In genomic region chr1:1135339-1136111, GRCh38 we compare ENCODE assay signal across 17 cellular contexts. TPM values are rescaled to one million over a fixed set of nuclear protein-coding genes. Genes with fewer than 3 reads are reported as not detected.
DNase-seq lines count a peak whose midpoint lies in the region; ATAC-seq, FAIRE-seq and TF ChIP-seq lines count a peak whose summit lies in the region.
"Had no signal": no experiment of that assay in that cellular context is flagged by ENCODE, and none has a peak within 500 bp of the region (broad histone marks: within the 10 kb centered on the region; RNA-seq: fewer than 3 reads in every experiment).

No MANE protein-coding gene starts in this region.

- H3K79me2 ChIP-seq in GM12878 (ENCODE audit: control insufficient read depth, insufficient read depth, low read length), result no peaks in the 10 kb centered on the region

- no peak overlapping the region for H2AFZ ChIP-seq in GM12878 (ENCODE audit: control insufficient read depth, low read depth, low read length)

- no peaks in the 10 kb centered on the region for H3K36me3 Mint-ChIP-seq in CD4-positive, CD25-positive, alpha-beta regulatory T cell
- H3K36me3 Mint-ChIP-seq: activated naive CD4-positive, alpha-beta T cell treated with anti-CD3 and anti-CD28 coated beads, Interleukin-2, amount 50 U/mL, for 72 hours had no signal

- no peak for ATAC-seq in CD4-positive, CD25-positive, alpha-beta regulatory T cell (ENCODE audit: low read depth in 2 of 2)
- ATAC-seq in GM12878 (no peak), GM21786 (IDR thresholded peaks at IDR 0.05; ENCODE audit: unreplicated experiment) (no peak), GM18907 (IDR thresholded peaks at IDR 0.05; ENCODE audit: unreplicated experiment) (no peak)
- ATAC-seq: activated naive CD4-positive, alpha-beta T cell treated with anti-CD3 and anti-CD28 coated beads, Interleukin-2, amount 50 U/mL, for 72 hours had no signal

- no peak for TF ChIP-seq POLR2A in GM12878 (IDR thresholded peaks at IDR 0.05; ENCODE audit: low read depth, low read length)

- RAD21 ChIA-PET in GM12878 (lab: Charles Lee; ENCODE audit: unreplicated experiment), result interaction anchor here (2.2 kb wide), 1 partner anchor 13 kb away, joined by 9 read pairs; no protein-coding TSS in a partner anchor

- H3K4me3 ChIP-seq in CD4-positive, CD25-positive, alpha-beta regulatory T cell (ENCODE audit: low read depth, low read length), result no peak overlapping the region
- no peak overlapping the region for H3K4me3 ChIP-seq in GM12878
- no peak overlapping the region for H3K4me3 ChIP-seq in mucosa of stomach (ENCODE audit: low read length)
- H3K4me3 ChIP-seq: heart left ventricle had no signal

- H3K9ac ChIP-seq in GM12878 (ENCODE audit: control insufficient read depth, insufficient read depth, low read length) (no peak overlapping the region), mucosa of stomach (ENCODE audit: low read length) (peak overlapping the region; percentile 64)

- intact Hi-C loops in GM12878 (cut with micrococcal nuclease; ENCODE audit: unreplicated experiment), result no loop called here

- H3K36me3 ChIP-seq in CD4-positive, CD25-positive, alpha-beta regulatory T cell (ENCODE audit: control insufficient read depth, insufficient read depth, low read length), result no peaks in the 10 kb centered on the region
- no peaks in the 10 kb centered on the region for H3K36me3 ChIP-seq in GM12878 (ENCODE audit: control insufficient read depth in 2 of 2, insufficient read depth in 2 of 2, low read length in 1 of 2)
- no peaks in the 10 kb centered on the region for H3K36me3 ChIP-seq in mucosa of stomach (ENCODE audit: control insufficient read depth, insufficient read depth, low read length)
- H3K36me3 ChIP-seq: heart left ventricle, upper lobe of left lung had no signal

- H4K20me1 ChIP-seq in GM12878 (ENCODE audit: control insufficient read depth, insufficient read depth), result no peaks in the 10 kb centered on the region

- POLR2A ChIA-PET in GM12878 (lab: Charles Lee), result interaction anchor here (0.6 to 1.7 kb wide), 3 partner anchors 13 to 134 kb away, joined by 3 to 5 read pairs (median 4); no protein-coding TSS in a partner anchor

- no peaks in the 10 kb centered on the region for H3K27me3 Mint-ChIP-seq in CD4-positive, CD25-positive, alpha-beta regulatory T cell

- no peak for FAIRE-seq in GM12878 (lab: Jason Lieb, UNC)

- peaks cover 23% of the 10 kb centered on the region for H3K4me1 ChIP-seq in CD4-positive, CD25-positive, alpha-beta regulatory T cell (ENCODE audit: control insufficient read depth, insufficient read depth, low read length, poor library complexity, severe bottlenecking)
- peaks cover 10% of the 10 kb centered on the region for H3K4me1 ChIP-seq in GM12878 (ENCODE audit: control insufficient read depth, insufficient read depth, low read length)
- peaks cover 65% of the 10 kb centered on the region for H3K4me1 ChIP-seq in mucosa of stomach (ENCODE audit: control insufficient read depth, insufficient read depth, low read length)

- SMC1A ChIA-PET in GM12878 (lab: Charles Lee; ENCODE audit: uncharacterized antibody, unreplicated experiment), result no interaction called here

- no peak overlapping the region for H3K27ac Mint-ChIP-seq in CD4-positive, CD25-positive, alpha-beta regulatory T cell

- no peak for TF ChIP-seq RAD21 in GM12878 (IDR thresholded peaks at IDR 0.05; ENCODE audit: insufficient read depth, low read depth, low read length)

- no TSS peak for BruUV-seq in GM12878 (replicated peaks; lab: Mats Ljungman, UMichigan)

- CTCF ChIA-PET in GM12878 (lab: Yijun Ruan, JAX), result interaction anchor here (1.4 to 1.9 kb wide), 2 partner anchors 13 to 115 kb away, joined by 5 to 8 read pairs; no protein-coding TSS in a partner anchor

- no peak for TF ChIP-seq CTCF in GM12878 (IDR thresholded peaks at IDR 0.05 in 2 of 3, conservative IDR thresholded peaks at IDR 0.05 in 1 of 3; ENCODE audit: control insufficient read depth in 2 of 3, extremely low read depth in 1 of 3, insufficient read depth in 1 of 3, low read depth in 3 of 3, low read length in 3 of 3)

- H3K4me3 Mint-ChIP-seq in CD4-positive, CD25-positive, alpha-beta regulatory T cell, result peak overlapping the region; percentile 8 to 81 (median 44)

- no peaks in the 10 kb centered on the region for H3K9me3 ChIP-seq in CD4-positive, CD25-positive, alpha-beta regulatory T cell (ENCODE audit: control insufficient read depth in 2 of 2, low read length in 2 of 2)
- no peaks in the 10 kb centered on the region for H3K9me3 ChIP-seq in GM12878 (replicated peaks; ENCODE audit: control insufficient read depth, insufficient read depth, low read length)
- H3K9me3 ChIP-seq in mucosa of stomach (ENCODE audit: control insufficient read depth, low read length), result no peaks in the 10 kb centered on the region
- H3K9me3 ChIP-seq: heart left ventricle, upper lobe of left lung had no signal

- TF ChIP-seq EP300 in GM12878 (IDR thresholded peaks at IDR 0.05; ENCODE audit: borderline replicate concordance in 1 of 2, control insufficient read depth in 1 of 2, low read depth in 2 of 2, low read length in 2 of 2), result no peak

- no peaks in the 10 kb centered on the region for H3K27me3 ChIP-seq in CD4-positive, CD25-positive, alpha-beta regulatory T cell (ENCODE audit: control insufficient read depth, insufficient read depth, low read length)
- H3K27me3 ChIP-seq in GM12878 (replicated peaks in 1 of 2; ENCODE audit: control insufficient read depth in 2 of 2, insufficient read depth in 2 of 2, low read length in 1 of 2) (no peaks in the 10 kb centered on the region), mucosa of stomach (ENCODE audit: control insufficient read depth, insufficient read depth, low read length) (no peaks in the 10 kb centered on the region)

- no peak overlapping the region for H3K4me2 ChIP-seq in GM12878 (ENCODE audit: control insufficient read depth, insufficient read depth)

- no peak overlapping the region for H3K27ac ChIP-seq in CD4-positive, CD25-positive, alpha-beta regulatory T cell (ENCODE audit: insufficient read depth, low read length, poor library complexity, severe bottlenecking)
- H3K27ac ChIP-seq in GM12878 (ENCODE audit: control insufficient read depth, insufficient read depth), result no peak overlapping the region

- H3K4me1 Mint-ChIP-seq in CD4-positive, CD25-positive, alpha-beta regulatory T cell, result peaks cover 0 to 17% (median 7%) of the 10 kb centered on the region in 4 donors

- H3K9me3 Mint-ChIP-seq in CD4-positive, CD25-positive, alpha-beta regulatory T cell, result peaks cover 0 to 2% (median 0%) of the 10 kb centered on the region in 7 donors
- H3K9me3 Mint-ChIP-seq: activated naive CD4-positive, alpha-beta T cell treated with anti-CD3 and anti-CD28 coated beads, Interleukin-2, amount 50 U/mL, for 72 hours had no signal

- 60% methylated on average over 20 of the region's 20 CpGs for WGBS in GM12878 (ENCODE audit: insufficient coverage, insufficient replicate concordance, low lambda C conversion rate, missing lambda C conversion rate)

- DNase-seq in CD4-positive, CD25-positive, alpha-beta regulatory T cell, result no peak
- DNase-seq in ELR (ENCODE audit: low read depth) (peak; percentile 19), GM12878 (ENCODE audit: low read depth, low spot score) (no peak), activated T-cell treated with anti-CD3 and anti-CD28 coated beads for 4 hours (no peak)
- DNase-seq: GF-D8; kidney glomerular epithelial cell; stimulated activated CD4-positive, alpha-beta T cell treated with anti-CD3 and anti-CD28 coated beads, Interleukin-2, amount 100 ng/mL, for 48 hours had no signal

- in situ Hi-C loops in GM12878 (cut with MboI), result no loop called here

TF ChIP-seq in GM12878, 131 proteins besides CTCF, POLR2A, EP300 and RAD21:
- TF ChIP-seq TAF1 (IDR thresholded peaks at IDR 0.05; ENCODE audit: borderline replicate concordance, low read depth, low read length) (no peak), BMI1 (IDR thresholded peaks at IDR 0.05; ENCODE audit: borderline replicate concordance) (peak; percentile 50; the same call in 1 of the 2 replicates)

RNA-seq across cellular contexts. Expression of gene C1orf159, which starts 19.6 kb away (rescaled TPM):
- 20.0 TPM for total RNA-seq in CD4-positive, CD25-positive, alpha-beta regulatory T cell
- 1 to 10 TPM; 3.0 to 6.3 (median 4.7) TPM for polyA plus RNA-seq in CD4-positive, CD25-positive, alpha-beta regulatory T cell
- 49.9 and 52.4 TPM in 2 replicates for total RNA-seq in GM12878 (2013; cell fraction: nucleolus; rRNA removed)
- total RNA-seq in GM12878 (2014; rRNA removed) (12.2 and 16.8 TPM in 2 replicates), GM12878 (2014; rRNA removed; fragmentation: Illumina TruSeq; extraction: Trizol) (2.3 and 3.0 TPM in 2 replicates), GM12878 (2021) (15.5 and 18.7 TPM in 2 replicates)
- 3.3 TPM for polyA plus RNA-seq in GM12878 (2011; ENCODE audit: low read depth)
- polyA plus RNA-seq in GM12878 (2011; rRNA removed) (1.9 and 5.1 TPM in 2 replicates), GM12878 (2014; fragmentation: Illumina TruSeq; extraction: Trizol) (0.24 and 1.3 TPM in 2 replicates), GM12878 (2014; fragmentation: Nextera tagmentation; extraction: Ambion mirVana) (under 1 TPM; 0.11 to 0.44 TPM), GM12878 (2014; rRNA removed) (23.4 TPM in 2 replicates), GM12878 (2016; fragmentation: Nextera tagmentation; extraction: Ambion mirVana) (10 to 100 TPM; 10.9 to 12.1 TPM)
- polyA plus RNA-seq in GM12878 (2011; cell fraction: cytosol; rRNA removed), result 7.7 and 14.7 TPM in 2 replicates
- 75.7 and 94.5 TPM in 2 replicates for polyA plus RNA-seq in GM12878 (2011; cell fraction: nucleus; rRNA removed)
- 8.7 and 10.2 TPM in 2 replicates for polyA plus RNA-seq in GM12878 (2012)
- 2.0 and 6.2 TPM in 2 replicates for polyA minus RNA-seq in GM12878 (2011; rRNA and poly(A)+ RNA removed)
- 4.1 and 5.5 TPM in 2 replicates for polyA minus RNA-seq in GM12878 (2011; cell fraction: cytosol; rRNA and poly(A)+ RNA removed)
- polyA minus RNA-seq in GM12878 (2011; cell fraction: nucleus; rRNA and poly(A)+ RNA removed), result 12.5 and 19.2 TPM in 2 replicates

RNA-seq across cellular contexts. Expression of gene TTLL10, which starts 38.2 kb away (rescaled TPM):
- not detected for total RNA-seq in CD4-positive, CD25-positive, alpha-beta regulatory T cell
- not detected for polyA plus RNA-seq in CD4-positive, CD25-positive, alpha-beta regulatory T cell
- not detected in 2 replicates for total RNA-seq in GM12878 (2013; cell fraction: nucleolus; rRNA removed)
- total RNA-seq in GM12878 (2014; rRNA removed) (not detected in 2 replicates), GM12878 (2014; rRNA removed; fragmentation: Illumina TruSeq; extraction: Trizol) (not detected in 2 replicates), GM12878 (2021) (not detected in 2 replicates)
- polyA plus RNA-seq in GM12878 (2011; ENCODE audit: low read depth), result not detected
- polyA plus RNA-seq in GM12878 (2011; rRNA removed) (not detected in 2 replicates), GM12878 (2014; fragmentation: Illumina TruSeq; extraction: Trizol) (not detected in 2 replicates), GM12878 (2014; fragmentation: Nextera tagmentation; extraction: Ambion mirVana) (not detected), GM12878 (2014; rRNA removed) (not detected in 2 replicates), GM12878 (2016; fragmentation: Nextera tagmentation; extraction: Ambion mirVana) (not detected)
- polyA plus RNA-seq in GM12878 (2011; cell fraction: cytosol; rRNA removed), result not detected in 2 replicates
- not detected in 2 replicates for polyA plus RNA-seq in GM12878 (2011; cell fraction: nucleus; rRNA removed)
- polyA plus RNA-seq in GM12878 (2012), result not detected in 2 replicates
- not detected in 2 replicates for polyA minus RNA-seq in GM12878 (2011; rRNA and poly(A)+ RNA removed)
- polyA minus RNA-seq in GM12878 (2011; cell fraction: cytosol; rRNA and poly(A)+ RNA removed), result not detected in 2 replicates
- not detected in 2 replicates for polyA minus RNA-seq in GM12878 (2011; cell fraction: nucleus; rRNA and poly(A)+ RNA removed)
- total RNA-seq: activated naive CD4-positive, alpha-beta T cell treated with anti-CD3 and anti-CD28 coated beads, Interleukin-2, amount 50 U/mL, for 72 hours; epithelial cell of proximal tubule; H4; RPMI7951 had no signal
- polyA plus RNA-seq: neural cell had no signal
